In genomic region chr1:114668784-114669561, GRCh38 we compare ENCODE assay signal across 7 cellular contexts. TPM values are rescaled to one million over a fixed set of nuclear protein-coding genes. Genes with fewer than 3 reads are reported as not detected.
DNase-seq lines count a peak whose midpoint lies in the region; FAIRE-seq and TF ChIP-seq lines count a peak whose summit lies in the region.

No MANE protein-coding gene starts in this region.

- intact Hi-C loops in prostate gland (cut with DNase I) = no loop called here

- H3K4me3 ChIP-seq in SJSA1 (peak overlapping the region; percentile 53), prostate gland (peak overlapping the region; percentile 48 to 74)

- peak; percentile 21 for FAIRE-seq in GM19239 (lab: Jason Lieb, UNC)

- no peak for TF ChIP-seq CTCF in prostate gland (IDR thresholded peaks at IDR 0.05)

- H3K27ac ChIP-seq in SJSA1 (no peak overlapping the region), prostate gland (peak overlapping the region; percentile 68 to 82)

- H3K27me3 ChIP-seq in SJSA1 (replicated peaks) = peaks cover 9% of the 10 kb centered on the region
- no peaks in the 10 kb centered on the region for H3K27me3 ChIP-seq in prostate gland (replicated peaks; ENCODE audit: insufficient read depth)

- no peak for TF ChIP-seq POLR2A in prostate gland (IDR thresholded peaks at IDR 0.05)

- H3K36me3 ChIP-seq in SJSA1 (no peaks in the 10 kb centered on the region), prostate gland (no peaks in the 10 kb centered on the region)

- 42% methylated on average over 13 of the region's 13 CpGs for WGBS in prostate gland

- H3K9me3 ChIP-seq in SJSA1 (replicated peaks) (no peaks in the 10 kb centered on the region), prostate gland (no peaks in the 10 kb centered on the region)

- H3K4me1 ChIP-seq in SJSA1 (replicated peaks) (peaks cover 9% of the 10 kb centered on the region; the same call in 1 of the 2 replicates), prostate gland (replicated peaks) (no peaks in the 10 kb centered on the region)

- DNase-seq in GM19239 (ENCODE audit: insufficient read length, low spot score) = no peak
- DNase-seq in SJSA1 (ENCODE audit: low read depth in 1 of 2, low spot score in 2 of 2) = no peak
- DNase-seq in fibroblast of peridontal ligament (ENCODE audit: extremely low read depth) = peak; percentile 40
- no peak for DNase-seq in prostate gland (ENCODE audit: low spot score)
- no peak for DNase-seq in DMS79 (lab: John Stamatoyannopoulos, UW)
- DNase-seq in DMS79 treated with DMSO at 0.1 percent for 48 hours (lab: John Stamatoyannopoulos, UW) = no peak
- no peak for DNase-seq in stimulated activated CD4-positive, alpha-beta T cell treated with anti-CD3 and anti-CD28 coated beads, Interleukin-4, amount 100 ng/mL, for 4 hours

RNA-seq across cellular contexts. Expression of gene DENND2C, which starts 0.9 kb away (rescaled TPM):
- 1.5 TPM in 2 replicates for total RNA-seq in SJSA1 (2014; rRNA removed; shearing (Covaris generic))
- 10 to 100 TPM in 1 of 2 donors, 1 to 10 TPM in 1; 2.9 to 10.6 TPM for total RNA-seq in prostate gland

RNA-seq across cellular contexts. Expression of gene AMPD1, which starts 26.4 kb away (rescaled TPM):
- total RNA-seq in SJSA1 (2014; rRNA removed; shearing (Covaris generic)) = not detected in 2 replicates
- under 1 TPM; 0.23 to 0.40 TPM for total RNA-seq in prostate gland

RNA-seq across cellular contexts. Expression of gene NRAS, which starts 47.6 kb away (rescaled TPM):
- total RNA-seq in SJSA1 (2014; rRNA removed; shearing (Covaris generic)) = 78.2 and 88.0 TPM in 2 replicates
- total RNA-seq in prostate gland = 10 to 100 TPM; 23.4 to 24.6 TPM
